8 cellular contexts compared by ENCODE assay signal in the genomic region with DNA sequence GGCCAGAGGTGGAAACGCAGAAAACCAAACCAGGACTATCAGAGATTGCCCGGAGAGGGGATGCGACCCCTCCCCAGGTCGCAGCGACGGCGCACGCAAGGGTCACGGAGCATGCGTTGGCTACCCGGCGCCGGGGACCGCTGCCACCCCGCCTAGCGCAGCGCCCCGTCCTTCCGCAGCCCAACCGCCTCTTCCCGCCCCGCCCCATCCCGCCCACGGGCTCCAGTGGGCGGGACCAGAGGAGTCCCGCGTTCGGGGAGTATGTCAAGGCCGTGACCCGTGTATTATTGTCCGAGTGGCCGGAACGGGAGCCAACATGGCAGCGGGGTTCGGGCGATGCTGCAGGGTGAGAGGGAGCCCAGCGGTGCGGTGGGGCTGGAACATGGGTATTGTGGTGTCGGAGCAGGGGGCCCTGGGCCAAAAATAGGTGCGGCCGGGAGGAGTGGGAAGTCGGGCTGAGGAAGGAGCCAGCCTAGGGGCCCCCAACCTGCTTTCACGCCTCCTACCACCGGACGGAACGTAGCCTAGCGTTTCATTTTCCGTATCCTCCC. TPM values are rescaled to one million over a fixed set of nuclear protein-coding genes. Genes with fewer than 3 reads are reported as not detected.
DNase-seq lines count a peak whose midpoint lies in the region; ATAC-seq and TF ChIP-seq lines count a peak whose summit lies in the region.

A gene (plus strand): TSS at position 238 of the 551 bp plus-strand sequence. CDS start 79 bp downstream, at position 317.

- peak; percentile 65 to 98 (median 90) for DNase-seq in C1 segment of cervical spinal cord (lab: John Stamatoyannopoulos, UW)
- DNase-seq in GM19240 (ENCODE audit: insufficient read length, low spot score) = peak; percentile 48
- DNase-seq in NCI-H69 (lab: John Stamatoyannopoulos, UW) = peak; percentile 85
- peak; percentile 88 to 90 for DNase-seq in activated CD4-positive, alpha-beta T cell treated with anti-CD3 and anti-CD28 coated beads, Interleukin-2, amount 50 U/mL, for 48 hours
- peak; percentile 85 for DNase-seq in dermis blood vessel endothelial cell
- DNase-seq in right lobe of liver = peak; percentile 93 to 97 (median 96)
- peak; percentile 86 for DNase-seq in stimulated activated CD4-positive, alpha-beta T cell treated with anti-CD3 and anti-CD28 coated beads, Interleukin-4, amount 100 ng/mL, for 4 hours

- TF ChIP-seq CTCF in right lobe of liver (IDR thresholded peaks at IDR 0.05) = no peak

- H3K36me3 ChIP-seq in right lobe of liver = no peaks in the 10 kb centered on the region

- intact Hi-C loops in right lobe of liver (cut with DNase I) = loop anchor here in 1 of 2 donors (10.0 kb wide), 1 partner anchor 60 kb away; a partner anchor contains a TSS

- no peaks in the 10 kb centered on the region for H3K9me3 ChIP-seq in right lobe of liver

- no peaks in the 10 kb centered on the region for H3K27me3 ChIP-seq in right lobe of liver

- WGBS in right lobe of liver (ENCODE audit: insufficient coverage, low coverage, low lambda C conversion rate, missing lambda C conversion rate) = under 1% methylated on average over 20 of the region's 48 CpGs

- H3K27ac ChIP-seq in right lobe of liver = peak within 1 kb of the TSS; percentile 85 to 91 (median 89)

- ATAC-seq in HG03457 (IDR thresholded peaks at IDR 0.05; ENCODE audit: unreplicated experiment) (peak; percentile 81), right lobe of liver (peak; percentile 94 to 98 (median 94))

- H3K4me1 ChIP-seq in right lobe of liver = peaks cover 0 to 19% (median 2%) of the 10 kb centered on the region in 4 donors

- peak; percentile 86 for TF ChIP-seq POLR2A in right lobe of liver (IDR thresholded peaks at IDR 0.05)

- H3K4me3 ChIP-seq in right lobe of liver = peak within 1 kb of the TSS; percentile 65 to 88 (median 82)

RNA-seq across cellular contexts. Expression of the gene that starts here (rescaled TPM):
- total RNA-seq in dermis blood vessel endothelial cell (47.0 and 57.8 TPM in 2 replicates), right lobe of liver (100 to 1,000 TPM in 4 of 6 experiments, 10 to 100 TPM in 2; 71.9 to 168 (median 124) TPM)

Comparison
In these comparisons a context has a peak if more than half of its experiments do, and no peak if none do; other contexts are left out.
1. Peak in every context shown above with its lines: DNase-seq, ATAC-seq, H3K4me3 ChIP-seq and H3K27ac ChIP-seq.